In genomic region chr12:124354400-124354799, GRCh38 we compare ENCODE assay signal across 34 cellular contexts. TPM values are rescaled to one million over a fixed set of nuclear protein-coding genes. Genes with fewer than 3 reads are reported as not detected.
"Had no signal": no experiment of that assay in that cellular context is flagged by ENCODE, and none has a peak within 500 bp of the region (broad histone marks: within the 10 kb centered on the region; RNA-seq: fewer than 3 reads in every experiment).

No MANE protein-coding gene starts in this region.

- H3K4me2 ChIP-seq: KMS-11, SK-N-SH had no signal

- FAIRE-seq: astrocyte, TTC549 had no signal

- ATAC-seq: activated CD4-positive, CD25-positive, alpha-beta regulatory T cell treated with anti-CD3 and anti-CD28 coated beads, Interleukin-2, amount 50 U/mL, for 24 hours; activated naive CD4-positive, alpha-beta T cell treated with anti-CD3 and anti-CD28 coated beads, Interleukin-2, amount 50 U/mL, for 72 hours; activated T-cell treated with anti-CD3 and anti-CD28 coated beads, Interleukin-2, amount 50 U/mL, for 4 hours; body of pancreas; Panc1; WTC11 had no signal

- H3K4me3 Mint-ChIP-seq: activated CD4-positive, alpha-beta memory T cell treated with anti-CD3 and anti-CD28 coated beads for 36 hours; activated naive CD4-positive, alpha-beta T cell treated with anti-CD3 and anti-CD28 coated beads for 36 hours; activated T-cell treated with anti-CD3 and anti-CD28 coated beads, Interleukin-2, amount 50 U/mL, for 4 hours; activated T-helper 1 cell treated with anti-CD3 and anti-CD28 coated beads, Interleukin-12 subunit alpha, Interleukin-12 subunit beta, Interleukin-2, Interleukin-4 antibody, amounts not matched to agents 30 ng/mL and 10 ng/mL and 1 ng/mL, durations not matched to agents 14 hours and 24 hours and 36 hours; T-helper 1 cell treated with Interleukin-12 subunit alpha and Interleukin-12 subunit beta and Interleukin-4 antibody, amounts not matched to agents 30 μg/mL and 1 μg/mL, for 36 hours; T-helper 2 cell treated with Interferon-gamma antibody and Interleukin-4, amounts not matched to agents 5 μg/mL and 100 μg/mL, for 36 hours; WTC11 had no signal

- H3K9ac ChIP-seq: KMS-11, SK-N-SH had no signal

- H3K27ac Mint-ChIP-seq: activated CD4-positive, alpha-beta memory T cell treated with anti-CD3 and anti-CD28 coated beads for 36 hours; activated naive CD4-positive, alpha-beta T cell treated with anti-CD3 and anti-CD28 coated beads for 36 hours; activated T-helper 1 cell treated with anti-CD3 and anti-CD28 coated beads, Interleukin-12 subunit alpha, Interleukin-12 subunit beta, Interleukin-2, Interleukin-4 antibody, amounts not matched to agents 30 ng/mL and 10 ng/mL and 1 ng/mL, durations not matched to agents 14 hours and 24 hours and 36 hours; T-helper 1 cell treated with Interleukin-12 subunit alpha and Interleukin-12 subunit beta and Interleukin-4 antibody, amounts not matched to agents 30 μg/mL and 1 μg/mL, for 36 hours; T-helper 2 cell treated with Interferon-gamma antibody and Interleukin-4, amounts not matched to agents 5 μg/mL and 100 μg/mL, for 36 hours; WTC11 had no signal

- H3K27me3 ChIP-seq: adrenal gland, body of pancreas, SJSA1 had no signal

- H3K4me1 ChIP-seq: SJSA1 had no signal

- H3K4me3 ChIP-seq: adrenal gland, body of pancreas, SJSA1 had no signal

- H3K9me3 Mint-ChIP-seq: activated CD4-positive, alpha-beta memory T cell treated with anti-CD3 and anti-CD28 coated beads for 36 hours; activated naive CD4-positive, alpha-beta T cell treated with anti-CD3 and anti-CD28 coated beads for 36 hours; activated naive CD4-positive, alpha-beta T cell treated with anti-CD3 and anti-CD28 coated beads, Interleukin-2, amount 50 U/mL, for 72 hours; activated T-cell treated with anti-CD3 and anti-CD28 coated beads, Interleukin-2, amount 50 U/mL, for 4 hours; activated T-helper 1 cell treated with anti-CD3 and anti-CD28 coated beads, Interleukin-12 subunit alpha, Interleukin-12 subunit beta, Interleukin-2, Interleukin-4 antibody, amounts not matched to agents 30 ng/mL and 10 ng/mL and 1 ng/mL, durations not matched to agents 14 hours and 24 hours and 36 hours; T-helper 1 cell treated with Interleukin-12 subunit alpha and Interleukin-12 subunit beta and Interleukin-4 antibody, amounts not matched to agents 30 μg/mL and 1 μg/mL, for 36 hours; T-helper 2 cell treated with Interferon-gamma antibody and Interleukin-4, amounts not matched to agents 5 μg/mL and 100 μg/mL, for 36 hours; WTC11 had no signal

- H3K27me3 Mint-ChIP-seq: activated CD4-positive, alpha-beta memory T cell treated with anti-CD3 and anti-CD28 coated beads for 36 hours had no signal

- H3K9me3 ChIP-seq: adrenal gland, body of pancreas, SJSA1, SK-N-SH had no signal

- H3K27ac ChIP-seq: body of pancreas, KMS-11, SJSA1 had no signal

- H3K4me1 Mint-ChIP-seq: WTC11 had no signal

- DNase-seq: activated CD4-positive, alpha-beta memory T cell treated with anti-CD3 and anti-CD28 coated beads for 36 hours; activated CD4-positive, alpha-beta T cell treated with anti-CD3 and anti-CD28 coated beads for 4 hours; activated CD4-positive, alpha-beta T cell treated with anti-CD3 and anti-CD28 coated beads, Interleukin-2, amount 50 U/mL, for 1 hour; activated CD8-positive, alpha-beta memory T cell treated with anti-CD3 and anti-CD28 coated beads, Interleukin-2, amount 50 U/mL, for 4 hours; activated gamma-delta T cell treated with Interleukin-2 at 50 U/mL for 16 hours; activated naive CD4-positive, alpha-beta T cell treated with anti-CD3 and anti-CD28 coated beads for 36 hours; activated T-cell treated with anti-CD3 and anti-CD28 coated beads for 4 hours; activated T-cell treated with anti-CD3 and anti-CD28 coated beads, Interleukin-2, amount 50 U/mL, for 4 hours; adrenal gland; body of pancreas; caudate nucleus; MM.1S; MV-4-11; NCI-H1092; NCI-H1436 treated with DMSO at 0.1 percent for 48 hours; NCI-H1694 treated with DMSO at 0.1 percent for 48 hours; NCI-H2029; NCI-H345; NCI-H524 treated with DMSO at 0.1 percent for 48 hours; SHP77 treated with DMSO at 0.1 percent for 48 hours; SK-N-SH had no signal

RNA-seq across cellular contexts. Expression of gene RFLNA, which starts 59.5 kb away (rescaled TPM):
- total RNA-seq: activated CD4-positive, alpha-beta memory T cell treated with anti-CD3 and anti-CD28 coated beads for 36 hours; activated naive CD4-positive, alpha-beta T cell treated with anti-CD3 and anti-CD28 coated beads for 36 hours; activated T-cell treated with anti-CD3 and anti-CD28 coated beads, Interleukin-2, amount 50 U/mL, for 4 hours; activated T-helper 1 cell treated with anti-CD3 and anti-CD28 coated beads, Interleukin-12 subunit alpha, Interleukin-12 subunit beta, Interleukin-2, Interleukin-4 antibody, amounts not matched to agents 30 ng/mL and 10 ng/mL and 1 ng/mL, durations not matched to agents 14 hours and 24 hours and 36 hours; bronchial epithelial cell; NCI-H460; SJSA1 had no signal
